10 cellular contexts compared by ENCODE assay signal in genomic region chr16:84739349-84740124, GRCh38. TPM values are rescaled to one million over a fixed set of nuclear protein-coding genes. Genes with fewer than 3 reads are reported as not detected.
A peak's percentile ranks its signal among the peaks of the same experiment; 100 is the strongest.
DNase-seq lines count a peak whose midpoint lies in the region; ATAC-seq and TF ChIP-seq lines count a peak whose summit lies in the region.
"Had no signal": no experiment of that assay in that cellular context is flagged by ENCODE, and none has a peak within 500 bp of the region (broad histone marks: within the 10 kb centered on the region; RNA-seq: fewer than 3 reads in every experiment).

No MANE protein-coding gene starts in this region.

- DNase-seq in EL (peak; percentile 91), NOMO-1 treated with dmso at 0.1 percent for 144 hours (lab: John Stamatoyannopoulos, UW; ENCODE audit: unreplicated experiment) (peak; percentile 39), dermis blood vessel endothelial cell (peak; percentile 35), omental fat pad (ENCODE audit: low spot score) (no peak), UCSD-AML1 (lab: John Stamatoyannopoulos, UW; ENCODE audit: unreplicated experiment) (no peak), DMS79 treated with DMSO at 0.1 percent for 48 hours (lab: John Stamatoyannopoulos, UW) (no peak), NCI-H446 treated with DMSO at 0.1 percent for 48 hours (lab: John Stamatoyannopoulos, UW) (no peak)
- DNase-seq: effector CD8-positive, alpha-beta T cell; stimulated activated naive CD8-positive, alpha-beta T cell treated with anti-CD3 and anti-CD28 coated beads, Interleukin-15, amount 100 ng/mL, for 72 hours had no signal

- ATAC-seq in omental fat pad (ENCODE audit: low FRiP score), result peak; percentile 46
- no peak for ATAC-seq in GM21423 (IDR thresholded peaks at IDR 0.05; ENCODE audit: unreplicated experiment)

- TF ChIP-seq CTCF in omental fat pad (IDR thresholded peaks at IDR 0.05), result no peak

RNA-seq across cellular contexts. Expression of gene USP10, which starts 39.7 kb away (rescaled TPM):
- total RNA-seq in dermis blood vessel endothelial cell (32.7 and 70.7 TPM in 2 replicates), omental fat pad (10 to 100 TPM; 44.6 to 89.6 (median 55.9) TPM)

Comparison
In these comparisons a context has a peak if more than half of its experiments do, and no peak if none do; other contexts are left out.
1. DNase-seq: peak in EL (single experiment), NOMO-1 treated with dmso at 0.1 percent for 144 hours (single experiment) and dermis blood vessel endothelial cell (single experiment); none in omental fat pad (single experiment), UCSD-AML1 (single experiment), DMS79 treated with DMSO at 0.1 percent for 48 hours (single experiment) and NCI-H446 treated with DMSO at 0.1 percent for 48 hours (single experiment).